Comparison of ENCODE assay signal across 1 cellular context in genomic region chr3:73624363-73625123, GRCh38.
TF ChIP-seq lines count a peak whose summit lies in the region.

PDZRN3 (minus strand) TSS chr3:73624941.

TF ChIP-seq in WTC11, 78 proteins besides CTCF, POLR2A, EP300 and RAD21 (continued from another document and continues in another):
- TF ChIP-seq CBFB (CRISPR knock-in tag; IDR thresholded peaks at IDR 0.05; ENCODE audit: low read depth), result peak; percentile 76; the same call in 1 of the 2 replicates
- TF ChIP-seq NFYB (CRISPR knock-in tag; conservative IDR thresholded peaks at IDR 0.05; ENCODE audit: low read depth), result peak; percentile 47
- TF ChIP-seq IRF2 (CRISPR knock-in tag; IDR thresholded peaks at IDR 0.05; ENCODE audit: borderline replicate concordance, low read depth), result 0 out of 2 replicates have a peak, but pooled peaks have one; percentile 24
- TF ChIP-seq ZNF121 (CRISPR knock-in tag; IDR thresholded peaks at IDR 0.05), result peak; percentile 16; the same call in 1 of the 2 replicates
- peak; percentile 74; the same call in 1 of the 2 replicates for TF ChIP-seq SMAD4 (CRISPR knock-in tag; IDR thresholded peaks at IDR 0.05)
- TF ChIP-seq, protein P1, sequence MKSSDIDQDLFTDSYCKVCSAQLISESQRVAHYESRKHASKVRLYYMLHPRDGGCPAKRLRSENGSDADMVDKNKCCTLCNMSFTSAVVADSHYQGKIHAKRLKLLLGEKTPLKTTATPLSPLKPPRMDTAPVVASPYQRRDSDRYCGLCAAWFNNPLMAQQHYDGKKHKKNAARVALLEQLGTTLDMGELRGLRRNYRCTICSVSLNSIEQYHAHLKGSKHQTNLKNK (CRISPR knock-in tag; IDR thresholded peaks at IDR 0.05), result no peak
- TF ChIP-seq, protein P2, sequence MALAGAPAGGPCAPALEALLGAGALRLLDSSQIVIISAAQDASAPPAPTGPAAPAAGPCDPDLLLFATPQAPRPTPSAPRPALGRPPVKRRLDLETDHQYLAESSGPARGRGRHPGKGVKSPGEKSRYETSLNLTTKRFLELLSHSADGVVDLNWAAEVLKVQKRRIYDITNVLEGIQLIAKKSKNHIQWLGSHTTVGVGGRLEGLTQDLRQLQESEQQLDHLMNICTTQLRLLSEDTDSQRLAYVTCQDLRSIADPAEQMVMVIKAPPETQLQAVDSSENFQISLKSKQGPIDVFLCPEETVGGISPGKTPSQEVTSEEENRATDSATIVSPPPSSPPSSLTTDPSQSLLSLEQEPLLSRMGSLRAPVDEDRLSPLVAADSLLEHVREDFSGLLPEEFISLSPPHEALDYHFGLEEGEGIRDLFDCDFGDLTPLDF (CRISPR knock-in tag; IDR thresholded peaks at IDR 0.05), result 0 out of 2 replicates have a peak, but pooled peaks have one; percentile 43
- peak; percentile 82 for TF ChIP-seq ZNF138 (CRISPR knock-in tag; conservative IDR thresholded peaks at IDR 0.05)
- TF ChIP-seq NR2C2 (CRISPR knock-in tag; IDR thresholded peaks at IDR 0.05), result peak; percentile 33
- peak; percentile 86 for TF ChIP-seq ZBTB43 (CRISPR knock-in tag; IDR thresholded peaks at IDR 0.05)
- peak; percentile 93; the same call in 1 of the 2 replicates for TF ChIP-seq ARID4B (CRISPR knock-in tag; IDR thresholded peaks at IDR 0.05; ENCODE audit: borderline replicate concordance)
- TF ChIP-seq FOXP1 (CRISPR knock-in tag; IDR thresholded peaks at IDR 0.05; ENCODE audit: borderline replicate concordance), result peak; percentile 99
- peak; percentile 87 for TF ChIP-seq IRF1 (CRISPR knock-in tag; IDR thresholded peaks at IDR 0.05)
- peak; percentile 89; the same call in 1 of the 2 replicates for TF ChIP-seq TEAD4 (CRISPR knock-in tag; IDR thresholded peaks at IDR 0.05)
- TF ChIP-seq NR1H2 (CRISPR knock-in tag; IDR thresholded peaks at IDR 0.05), result no peak
- TF ChIP-seq OVOL2 (CRISPR knock-in tag; IDR thresholded peaks at IDR 0.05; ENCODE audit: borderline replicate concordance), result no peak
- peak; percentile 97 for TF ChIP-seq TP53 (CRISPR knock-in tag; IDR thresholded peaks at IDR 0.05)
- TF ChIP-seq FOXK1 (CRISPR knock-in tag; IDR thresholded peaks at IDR 0.05), result peak; percentile 82
- TF ChIP-seq, protein P3, sequence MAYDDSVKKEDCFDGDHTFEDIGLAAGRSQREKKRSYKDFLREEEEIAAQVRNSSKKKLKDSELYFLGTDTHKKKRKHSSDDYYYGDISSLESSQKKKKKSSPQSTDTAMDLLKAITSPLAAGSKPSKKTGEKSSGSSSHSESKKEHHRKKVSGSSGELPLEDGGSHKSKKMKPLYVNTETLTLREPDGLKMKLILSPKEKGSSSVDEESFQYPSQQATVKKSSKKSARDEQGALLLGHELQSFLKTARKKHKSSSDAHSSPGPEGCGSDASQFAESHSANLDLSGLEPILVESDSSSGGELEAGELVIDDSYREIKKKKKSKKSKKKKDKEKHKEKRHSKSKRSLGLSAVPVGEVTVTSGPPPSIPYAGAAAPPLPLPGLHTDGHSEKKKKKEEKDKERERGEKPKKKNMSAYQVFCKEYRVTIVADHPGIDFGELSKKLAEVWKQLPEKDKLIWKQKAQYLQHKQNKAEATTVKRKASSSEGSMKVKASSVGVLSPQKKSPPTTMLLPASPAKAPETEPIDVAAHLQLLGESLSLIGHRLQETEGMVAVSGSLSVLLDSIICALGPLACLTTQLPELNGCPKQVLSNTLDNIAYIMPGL (CRISPR knock-in tag; IDR thresholded peaks at IDR 0.05), result peak; percentile 67; the same call in 1 of the 2 replicates
- TF ChIP-seq PRDM15 (CRISPR knock-in tag; IDR thresholded peaks at IDR 0.05), result peak; percentile 41; the same call in 1 of the 2 replicates
- TF ChIP-seq SP1 (CRISPR knock-in tag; conservative IDR thresholded peaks at IDR 0.05), result peak; percentile 52; the same call in 1 of the 2 replicates
- TF ChIP-seq, protein P4, sequence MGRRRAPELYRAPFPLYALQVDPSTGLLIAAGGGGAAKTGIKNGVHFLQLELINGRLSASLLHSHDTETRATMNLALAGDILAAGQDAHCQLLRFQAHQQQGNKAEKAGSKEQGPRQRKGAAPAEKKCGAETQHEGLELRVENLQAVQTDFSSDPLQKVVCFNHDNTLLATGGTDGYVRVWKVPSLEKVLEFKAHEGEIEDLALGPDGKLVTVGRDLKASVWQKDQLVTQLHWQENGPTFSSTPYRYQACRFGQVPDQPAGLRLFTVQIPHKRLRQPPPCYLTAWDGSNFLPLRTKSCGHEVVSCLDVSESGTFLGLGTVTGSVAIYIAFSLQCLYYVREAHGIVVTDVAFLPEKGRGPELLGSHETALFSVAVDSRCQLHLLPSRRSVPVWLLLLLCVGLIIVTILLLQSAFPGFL (CRISPR knock-in tag; IDR thresholded peaks at IDR 0.05; ENCODE audit: borderline replicate concordance), result no peak
- TF ChIP-seq ERG (CRISPR knock-in tag; IDR thresholded peaks at IDR 0.05), result no peak
- TF ChIP-seq JAZF1 (CRISPR knock-in tag; IDR thresholded peaks at IDR 0.05), result no peak
- TF ChIP-seq ZNF512 (CRISPR knock-in tag; IDR thresholded peaks at IDR 0.05; ENCODE audit: borderline replicate concordance), result no peak
- TF ChIP-seq, protein P5, sequence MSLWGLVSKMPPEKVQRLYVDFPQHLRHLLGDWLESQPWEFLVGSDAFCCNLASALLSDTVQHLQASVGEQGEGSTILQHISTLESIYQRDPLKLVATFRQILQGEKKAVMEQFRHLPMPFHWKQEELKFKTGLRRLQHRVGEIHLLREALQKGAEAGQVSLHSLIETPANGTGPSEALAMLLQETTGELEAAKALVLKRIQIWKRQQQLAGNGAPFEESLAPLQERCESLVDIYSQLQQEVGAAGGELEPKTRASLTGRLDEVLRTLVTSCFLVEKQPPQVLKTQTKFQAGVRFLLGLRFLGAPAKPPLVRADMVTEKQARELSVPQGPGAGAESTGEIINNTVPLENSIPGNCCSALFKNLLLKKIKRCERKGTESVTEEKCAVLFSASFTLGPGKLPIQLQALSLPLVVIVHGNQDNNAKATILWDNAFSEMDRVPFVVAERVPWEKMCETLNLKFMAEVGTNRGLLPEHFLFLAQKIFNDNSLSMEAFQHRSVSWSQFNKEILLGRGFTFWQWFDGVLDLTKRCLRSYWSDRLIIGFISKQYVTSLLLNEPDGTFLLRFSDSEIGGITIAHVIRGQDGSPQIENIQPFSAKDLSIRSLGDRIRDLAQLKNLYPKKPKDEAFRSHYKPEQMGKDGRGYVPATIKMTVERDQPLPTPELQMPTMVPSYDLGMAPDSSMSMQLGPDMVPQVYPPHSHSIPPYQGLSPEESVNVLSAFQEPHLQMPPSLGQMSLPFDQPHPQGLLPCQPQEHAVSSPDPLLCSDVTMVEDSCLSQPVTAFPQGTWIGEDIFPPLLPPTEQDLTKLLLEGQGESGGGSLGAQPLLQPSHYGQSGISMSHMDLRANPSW (CRISPR knock-in tag; conservative IDR thresholded peaks at IDR 0.05; ENCODE audit: low read depth), result no peak; the same call in 1 of the 2 replicates
- TF ChIP-seq TEAD1 (CRISPR knock-in tag; IDR thresholded peaks at IDR 0.05), result peak; percentile 91; the same call in 1 of the 2 replicates
- peak; percentile 80; the same call in 1 of the 2 replicates for TF ChIP-seq CREB1 (CRISPR knock-in tag; IDR thresholded peaks at IDR 0.05)
- TF ChIP-seq, protein P6, sequence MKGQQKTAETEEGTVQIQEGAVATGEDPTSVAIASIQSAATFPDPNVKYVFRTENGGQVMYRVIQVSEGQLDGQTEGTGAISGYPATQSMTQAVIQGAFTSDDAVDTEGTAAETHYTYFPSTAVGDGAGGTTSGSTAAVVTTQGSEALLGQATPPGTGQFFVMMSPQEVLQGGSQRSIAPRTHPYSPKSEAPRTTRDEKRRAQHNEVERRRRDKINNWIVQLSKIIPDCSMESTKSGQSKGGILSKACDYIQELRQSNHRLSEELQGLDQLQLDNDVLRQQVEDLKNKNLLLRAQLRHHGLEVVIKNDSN (CRISPR knock-in tag; IDR thresholded peaks at IDR 0.05), result no peak
- peak; percentile 86; the same call in 1 of the 2 replicates for TF ChIP-seq MAX (CRISPR knock-in tag; IDR thresholded peaks at IDR 0.05)
- TF ChIP-seq MYBL2 (CRISPR knock-in tag; IDR thresholded peaks at IDR 0.05), result peak; percentile 83
- peak; percentile 95; the same call in 1 of the 2 replicates for TF ChIP-seq KAT7 (CRISPR knock-in tag; IDR thresholded peaks at IDR 0.05; ENCODE audit: borderline replicate concordance)
